Comparison of ENCODE assay signal across 8 cellular contexts in genomic region chr3:136752327-136753111, GRCh38. TPM values are rescaled to one million over a fixed set of nuclear protein-coding genes. Genes with fewer than 3 reads are reported as not detected.
DNase-seq lines count a peak whose midpoint lies in the region; ATAC-seq and TF ChIP-seq lines count a peak whose summit lies in the region.

TSS of gene STAG1 (minus strand) at chr3:136752378. CDS start at chr3:136630898, 121,480 bp downstream.

- peak within 1 kb of the TSS; percentile 99 for H3K9ac ChIP-seq in SK-N-MC (ENCODE audit: insufficient read length)

- peak within 1 kb of the TSS; percentile 90 for H3K4me3 ChIP-seq in NB4 (ENCODE audit: low read depth, low read length)
- H3K4me3 ChIP-seq in SK-N-MC, result peak within 1 kb of the TSS; percentile 94

- peak; percentile 83 for ATAC-seq in HG02571 (IDR thresholded peaks at IDR 0.05; ENCODE audit: unreplicated experiment)

- POLR2A ChIA-PET in GM10248 (lab: Yijun Ruan, JAX), result interaction anchor here (0.6 to 2.4 kb wide), 10 partner anchors 11 to 556 kb away, joined by 3 to 30 read pairs (median 4); partner anchors contain the start of genes MSL2, NCK1 and PCCB

- TF ChIP-seq CTCF in GM10248 (IDR thresholded peaks at IDR 0.05; ENCODE audit: control extremely low read depth, extremely low read depth, low read depth, missing control alignments) (peak; percentile 100), NB4 (IDR thresholded peaks at IDR 0.05; ENCODE audit: low read depth, low read length) (peak; percentile 64)

- DNase-seq in GM10248 (ENCODE audit: extremely low spot score) (peak; percentile 93), NB4 (ENCODE audit: low read depth) (peak; percentile 98), SK-N-MC (ENCODE audit: low read depth, low spot score) (peak; percentile 89), globus pallidus (ENCODE audit: low spot score) (peak; percentile 98), occipital lobe (lab: John Stamatoyannopoulos, UW) (peak; percentile 100)
- peak; percentile 99 for DNase-seq in activated naive CD4-positive, alpha-beta T cell treated with anti-CD3 and anti-CD28 coated beads, Interleukin-2, amount 50 U/mL, for 16 hours

- no peaks in the 10 kb centered on the region for H3K9me3 ChIP-seq in SK-N-MC (ENCODE audit: low read depth, low read length)

- H3K36me3 ChIP-seq in SK-N-MC (ENCODE audit: insufficient read depth, low read length), result no peaks in the 10 kb centered on the region

- peak; percentile 81 for TF ChIP-seq POLR2A in NB4 (IDR thresholded peaks at IDR 0.05; ENCODE audit: extremely low read depth, insufficient read length)

- CTCF ChIA-PET in GM10248 (lab: Yijun Ruan, JAX), result interaction anchor here (0.6 to 4.1 kb wide), 122 partner anchors 8 to 1315 kb away, joined by 3 to 90 read pairs (median 4); partner anchors contain the start of genes MSL2, NCK1 and PCCB

- peak within 1 kb of the TSS; percentile 97 for H3K27ac ChIP-seq in SK-N-MC
- peak within 1 kb of the TSS; percentile 99 for H3K27ac ChIP-seq in temporal lobe (ENCODE audit: low read depth, low read length)

RNA-seq across cellular contexts. Expression of gene STAG1, which starts in this region (rescaled TPM):
- total RNA-seq in occipital lobe (80.8 TPM), temporal lobe (64.9 TPM)

Comparison
In these comparisons a context has a peak if more than half of its experiments do, and no peak if none do; other contexts are left out.
1. Peak in every context shown above with its lines: DNase-seq, ATAC-seq, H3K4me3 ChIP-seq and H3K27ac ChIP-seq.